In the genomic region with DNA sequence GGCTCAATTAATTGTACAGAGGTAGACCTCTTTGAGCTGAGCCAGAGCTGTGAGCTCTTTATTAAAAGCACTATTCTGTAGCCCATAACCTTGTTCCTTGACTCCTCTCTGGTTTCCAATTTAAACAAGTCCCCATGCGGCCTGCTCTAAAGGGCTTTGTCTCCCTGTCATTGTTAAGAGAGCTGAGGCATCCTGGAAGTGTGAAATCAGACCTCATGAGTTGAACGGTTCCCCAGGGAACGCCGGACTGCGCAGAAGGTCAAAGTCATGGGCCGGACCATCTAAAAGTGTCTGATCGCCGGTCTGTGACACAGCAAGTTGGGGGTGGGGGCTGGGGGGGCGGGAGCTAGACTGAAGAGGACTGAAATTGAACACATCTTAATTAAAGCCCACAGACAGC, we compare ENCODE assay signal across 21 cellular contexts.
DNase-seq lines count a peak whose midpoint lies in the region; ATAC-seq and TF ChIP-seq lines count a peak whose summit lies in the region.
"Had no signal": no experiment of that assay in that cellular context is flagged by ENCODE, and none has a peak within 500 bp of the region (broad histone marks: within the 10 kb centered on the region; RNA-seq: fewer than 3 reads in every experiment).

No MANE protein-coding gene starts in this region.

- H3K27ac ChIP-seq in tibial nerve (peak overlapping the region in 2 of 4 donors; percentile 66 to 85), coronary artery (no peak overlapping the region)
- H3K27ac ChIP-seq: gastroesophageal sphincter, SK-N-MC, upper lobe of right lung had no signal

- H3K36me3 ChIP-seq in tibial nerve: no peaks in the 10 kb centered on the region
- H3K36me3 ChIP-seq: gastroesophageal sphincter, upper lobe of right lung had no signal

- intact Hi-C loops in Right ventricle myocardium inferior (cut with DNase I): no loop called here
- intact Hi-C loops in left ventricle myocardium superior (cut with micrococcal nuclease): no loop called here

- peaks cover 46% of the 10 kb centered on the region for H3K4me1 Mint-ChIP-seq in brain
- H3K4me1 Mint-ChIP-seq: CD4-positive, CD25-positive, alpha-beta regulatory T cell; natural killer cell had no signal

- no peak overlapping the region for H3K4me3 ChIP-seq in tibial nerve
- H3K4me3 ChIP-seq in coronary artery: no peak overlapping the region
- H3K4me3 ChIP-seq: gastroesophageal sphincter, lung, SK-N-MC, upper lobe of right lung had no signal

- no peaks in the 10 kb centered on the region for H3K27me3 ChIP-seq in tibial nerve
- H3K27me3 ChIP-seq: gastroesophageal sphincter, upper lobe of right lung had no signal

- H3K4me3 Mint-ChIP-seq in brain: peak overlapping the region; percentile 23 to 75 (median 67)
- H3K4me3 Mint-ChIP-seq: CD4-positive, CD25-positive, alpha-beta regulatory T cell; natural killer cell; stimulated activated naive CD8-positive, alpha-beta T cell treated with anti-CD3 and anti-CD28 coated beads, Interleukin-15, Interleukin-2, amounts not matched to agents 100 ng/mL and 50 ng/mL, for 24 hours had no signal

- peaks cover 0 to 25% (median 6%) of the 10 kb centered on the region in 4 donors for H3K4me1 ChIP-seq in tibial nerve
- H3K4me1 ChIP-seq: gastroesophageal sphincter, upper lobe of right lung had no signal

- peak overlapping the region; percentile 80 to 94 (median 87) for H3K27ac Mint-ChIP-seq in brain
- H3K27ac Mint-ChIP-seq: CD4-positive, CD25-positive, alpha-beta regulatory T cell; natural killer cell; stimulated activated naive CD8-positive, alpha-beta T cell treated with anti-CD3 and anti-CD28 coated beads, Interleukin-15, Interleukin-2, amounts not matched to agents 100 ng/mL and 50 ng/mL, for 24 hours had no signal

- H3K27me3 Mint-ChIP-seq in brain: peaks cover 3% of the 10 kb centered on the region
- H3K27me3 Mint-ChIP-seq: stimulated activated naive CD8-positive, alpha-beta T cell treated with anti-CD3 and anti-CD28 coated beads, Interleukin-15, Interleukin-2, amounts not matched to agents 100 ng/mL and 50 ng/mL, for 24 hours had no signal

- no peaks in the 10 kb centered on the region for H3K36me3 Mint-ChIP-seq in brain
- H3K36me3 Mint-ChIP-seq: CD4-positive, CD25-positive, alpha-beta regulatory T cell; natural killer cell had no signal

- DNase-seq in Right ventricle myocardium inferior (ENCODE audit: missing footprints) (peak; percentile 56), left ventricle myocardium superior (no peak), kidney tubule cell (ENCODE audit: low spot score) (peak; percentile 1), tibial nerve (ENCODE audit: low spot score in 2 of 2) (peak; percentile 28 to 35), coronary artery (ENCODE audit: low spot score) (no peak), HT-29 (ENCODE audit: low spot score) (no peak)
- DNase-seq: CD4-positive, CD25-positive, alpha-beta regulatory T cell; DMS79; natural killer cell; NCI-H1436 treated with DMSO at 0.1 percent for 48 hours; NCI-H524; OCI-M1; T1000; upper lobe of right lung had no signal

- no peak for ATAC-seq in Right ventricle myocardium inferior
- no peak for ATAC-seq in left ventricle myocardium superior
- no peak for ATAC-seq in GM19324 (IDR thresholded peaks at IDR 0.05; ENCODE audit: low FRiP score, unreplicated experiment)
- ATAC-seq: gastroesophageal sphincter, HCT116, natural killer cell, upper lobe of right lung had no signal

- no peak for TF ChIP-seq POLR2A in tibial nerve (IDR thresholded peaks at IDR 0.05)

- WGBS in tibial nerve, 2 donors: 28 to 31% methylated on average over 9 of the region's 9 CpGs

- peaks cover 0 to 6% (median 0%) of the 10 kb centered on the region in 5 experiments for H3K9me3 Mint-ChIP-seq in brain
- H3K9me3 Mint-ChIP-seq: natural killer cell; stimulated activated naive CD8-positive, alpha-beta T cell treated with anti-CD3 and anti-CD28 coated beads, Interleukin-15, Interleukin-2, amounts not matched to agents 100 ng/mL and 50 ng/mL, for 24 hours had no signal

- no peak for TF ChIP-seq CTCF in brain (conservative IDR thresholded peaks at IDR 0.05)
- no peak for TF ChIP-seq CTCF in tibial nerve (IDR thresholded peaks at IDR 0.05)
- TF ChIP-seq CTCF in coronary artery (IDR thresholded peaks at IDR 0.05): no peak

- H3K9me3 ChIP-seq in tibial nerve: no peaks in the 10 kb centered on the region
- H3K9me3 ChIP-seq: gastroesophageal sphincter, upper lobe of right lung had no signal

- no peak for TF ChIP-seq EP300 in tibial nerve (IDR thresholded peaks at IDR 0.05)

Comparison
In these comparisons a context has a peak if more than half of its experiments do, and no peak if none do; other contexts are left out.
1. DNase-seq: peak in Right ventricle myocardium inferior (single experiment), kidney tubule cell (single experiment) and tibial nerve (2 of 2); none in left ventricle myocardium superior (single experiment), coronary artery (single experiment) and HT-29 (single experiment).